ENCODE assay signal across 30 cellular contexts in the genomic region with DNA sequence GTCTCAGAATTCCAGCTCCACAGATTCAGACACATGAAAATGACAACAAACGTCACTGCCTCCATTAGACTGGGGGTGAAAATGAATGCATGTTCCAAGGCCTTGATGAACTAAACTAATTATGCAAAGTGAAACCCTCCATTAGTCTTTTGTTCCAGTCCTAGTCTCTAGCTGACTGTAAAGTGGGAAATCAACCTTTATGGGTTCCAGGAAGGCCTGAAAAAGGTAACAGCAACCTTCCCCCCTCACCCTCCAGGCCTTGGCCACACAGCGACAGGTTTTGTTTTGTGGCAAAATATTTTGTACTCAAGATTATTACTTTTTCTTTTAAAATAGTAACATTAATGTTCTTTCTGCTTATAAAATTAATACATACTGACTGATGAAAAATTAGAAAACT.
A peak's percentile ranks its signal among the peaks of the same experiment; 100 is the strongest.
DNase-seq lines count a peak whose midpoint lies in the region; ATAC-seq and TF ChIP-seq lines count a peak whose summit lies in the region.
"Had no signal": no experiment of that assay in that cellular context is flagged by ENCODE, and none has a peak within 500 bp of the region (broad histone marks: within the 10 kb centered on the region; RNA-seq: fewer than 3 reads in every experiment).

No MANE protein-coding gene starts in this region.

- H3K27me3 Mint-ChIP-seq in activated CD4-positive, alpha-beta T cell treated with anti-CD3 and anti-CD28 coated beads for 36 hours = no peaks in the 10 kb centered on the region
- no peaks in the 10 kb centered on the region for H3K27me3 Mint-ChIP-seq in CD4-positive, alpha-beta T cell
- no peaks in the 10 kb centered on the region for H3K27me3 Mint-ChIP-seq in activated CD8-positive, alpha-beta T cell treated with anti-CD3 and anti-CD28 coated beads for 36 hours
- no peaks in the 10 kb centered on the region for H3K27me3 Mint-ChIP-seq in activated naive CD8-positive, alpha-beta T cell treated with anti-CD3 and anti-CD28 coated beads, Interleukin-2, amount 10 ng/mL, durations not matched to agents 7 days and 5 days
- H3K27me3 Mint-ChIP-seq: activated B cell treated with CpG ODN at 0.5 μM for 24 hours; stimulated activated memory B cell treated with anti-CD40 and anti-IgM and Interleukin-4, amounts not matched to agents 10 μg/mL and 1 μg/mL and 100 μg/mL, for 72 hours had no signal

- no peak overlapping the region for H3K4me2 ChIP-seq in SK-N-SH

- H3K36me3 ChIP-seq in SK-N-SH (replicated peaks in 1 of 2; ENCODE audit: control insufficient read depth in 1 of 2, insufficient read depth in 2 of 2, low read length in 1 of 2) = no peaks in the 10 kb centered on the region
- H3K36me3 ChIP-seq: adrenal gland, brain microvascular endothelial cell, gastroesophageal sphincter, pancreas, transverse colon had no signal

- TF ChIP-seq CTCF in CD4-positive, alpha-beta T cell (IDR thresholded peaks at IDR 0.05) = no peak
- TF ChIP-seq CTCF in activated CD8-positive, alpha-beta T cell treated with anti-CD3 and anti-CD28 coated beads for 36 hours (IDR thresholded peaks at IDR 0.05) = no peak
- no peak for TF ChIP-seq CTCF in SK-N-SH (IDR thresholded peaks at IDR 0.05)

- ATAC-seq in activated CD4-positive, alpha-beta T cell treated with anti-CD3 and anti-CD28 coated beads for 36 hours = peak; percentile 59
- ATAC-seq in CD4-positive, alpha-beta T cell (ENCODE audit: poor library complexity) = no peak
- ATAC-seq in activated CD8-positive, alpha-beta T cell treated with anti-CD3 and anti-CD28 coated beads for 36 hours = peak; percentile 64
- ATAC-seq in activated naive CD8-positive, alpha-beta T cell treated with anti-CD3 and anti-CD28 coated beads, Interleukin-2, amount 10 ng/mL, durations not matched to agents 7 days and 5 days (ENCODE audit: low read depth) = no peak
- ATAC-seq: gastroesophageal sphincter; GM12878; K562; left ventricle myocardium superior; pancreas; right cardiac atrium; stimulated activated memory B cell treated with anti-CD40 and anti-IgM and Interleukin-4, amounts not matched to agents 10 μg/mL and 1 μg/mL and 100 μg/mL, for 72 hours had no signal

- no peaks in the 10 kb centered on the region for H3K27me3 ChIP-seq in CD4-positive, alpha-beta T cell (ENCODE audit: control insufficient read depth, insufficient read depth, low read length)
- no peaks in the 10 kb centered on the region for H3K27me3 ChIP-seq in SK-N-SH (ENCODE audit: insufficient read depth)
- H3K27me3 ChIP-seq: adrenal gland, brain microvascular endothelial cell, gastroesophageal sphincter, pancreas, transverse colon had no signal

- no peak for TF ChIP-seq EP300 in SK-N-SH (IDR thresholded peaks at IDR 0.05; ENCODE audit: borderline replicate concordance in 1 of 2, low read depth in 1 of 2, low read length in 1 of 2)

- CTCF ChIA-PET in activated CD4-positive, alpha-beta T cell treated with anti-CD3 and anti-CD28 coated beads for 36 hours (lab: Charles Lee) = interaction anchor here (0.7 to 5.5 kb wide), 17 partner anchors 8 to 262 kb away, joined by 3 to 114 read pairs (median 5); a partner anchor contains a TSS
- CTCF ChIA-PET in CD4-positive, alpha-beta T cell (lab: Charles Lee) = interaction anchor here (1.2 to 8.4 kb wide), 5 partner anchors 29 to 77 kb away, joined by 3 to 74 read pairs (median 16); no protein-coding TSS in a partner anchor
- CTCF ChIA-PET in activated CD8-positive, alpha-beta T cell treated with anti-CD3 and anti-CD28 coated beads for 36 hours (lab: Charles Lee) = interaction anchor here (1.1 to 8.4 kb wide), 11 partner anchors 9 to 245 kb away, joined by 3 to 167 read pairs (median 10); a partner anchor contains a TSS
- CTCF ChIA-PET in SK-N-SH (lab: Yijun Ruan, JAX) = interaction anchor here (1.1 kb wide), 1 partner anchor 8 kb away, joined by 3 read pairs; no protein-coding TSS in a partner anchor

- no peaks in the 10 kb centered on the region for H3K79me2 ChIP-seq in SK-N-SH (ENCODE audit: insufficient read depth)

- H2AFZ ChIP-seq in SK-N-SH (ENCODE audit: low read depth) = no peak overlapping the region
- H2AFZ ChIP-seq: GM23248 had no signal

- H3K4me1 Mint-ChIP-seq in activated CD4-positive, alpha-beta T cell treated with anti-CD3 and anti-CD28 coated beads for 36 hours = peaks cover 81% of the 10 kb centered on the region
- H3K4me1 Mint-ChIP-seq in CD4-positive, alpha-beta T cell (ENCODE audit: low read depth) = peaks cover 62% of the 10 kb centered on the region
- peaks cover 76% of the 10 kb centered on the region for H3K4me1 Mint-ChIP-seq in activated CD8-positive, alpha-beta T cell treated with anti-CD3 and anti-CD28 coated beads for 36 hours (ENCODE audit: low read depth)
- peaks cover 57% of the 10 kb centered on the region for H3K4me1 Mint-ChIP-seq in activated naive CD8-positive, alpha-beta T cell treated with anti-CD3 and anti-CD28 coated beads, Interleukin-2, amount 10 ng/mL, durations not matched to agents 7 days and 5 days
- H3K4me1 Mint-ChIP-seq: mesothelial cell of epicardium had no signal

- peaks cover 14% of the 10 kb centered on the region for H3K9me3 ChIP-seq in CD4-positive, alpha-beta T cell (ENCODE audit: control insufficient read depth, low read length)
- H3K9me3 ChIP-seq in SK-N-SH = peaks cover 4% of the 10 kb centered on the region; the same call in 1 of the 2 replicates
- H3K9me3 ChIP-seq: gastroesophageal sphincter, pancreas had no signal

- H3F3A ChIP-seq in SK-N-SH (replicated peaks; ENCODE audit: insufficient read depth) = no peaks in the 10 kb centered on the region

- peak overlapping the region; percentile 95 for H3K27ac Mint-ChIP-seq in activated CD4-positive, alpha-beta T cell treated with anti-CD3 and anti-CD28 coated beads for 36 hours
- H3K27ac Mint-ChIP-seq in CD4-positive, alpha-beta T cell = peak overlapping the region; percentile 76
- H3K27ac Mint-ChIP-seq in activated CD8-positive, alpha-beta T cell treated with anti-CD3 and anti-CD28 coated beads for 36 hours = peak overlapping the region; percentile 96
- H3K27ac Mint-ChIP-seq in activated naive CD8-positive, alpha-beta T cell treated with anti-CD3 and anti-CD28 coated beads, Interleukin-2, amount 10 ng/mL, durations not matched to agents 7 days and 5 days = peak overlapping the region; percentile 74
- H3K27ac Mint-ChIP-seq: activated B cell treated with CpG ODN at 0.5 μM for 24 hours; mesothelial cell of epicardium; nephron progenitor cell; stimulated activated memory B cell treated with anti-CD40 and anti-IgM and Interleukin-4, amounts not matched to agents 10 μg/mL and 1 μg/mL and 100 μg/mL, for 72 hours had no signal

- DNase-seq in activated CD4-positive, alpha-beta T cell treated with anti-CD3 and anti-CD28 coated beads for 36 hours = peak; percentile 65
- no peak for DNase-seq in activated CD4-positive, alpha-beta T cell treated with anti-CD3 and anti-CD28 coated beads, Interleukin-2, amount 50 U/mL, for 48 hours
- DNase-seq in CD4-positive, alpha-beta T cell = no peak
- DNase-seq in activated CD8-positive, alpha-beta T cell treated with anti-CD3 and anti-CD28 coated beads for 36 hours = peak; percentile 58
- no peak for DNase-seq in activated naive CD8-positive, alpha-beta T cell treated with anti-CD3 and anti-CD28 coated beads, Interleukin-2, amount 10 ng/mL, durations not matched to agents 7 days and 5 days
- DNase-seq in NCI-H2196 (lab: John Stamatoyannopoulos, UW; ENCODE audit: unreplicated experiment) (no peak), SK-N-SH (no peak), GM19238 (ENCODE audit: insufficient read length, low spot score) (no peak)
- DNase-seq: activated B cell treated with CpG ODN at 0.5 μM for 24 hours, adrenal gland, brain microvascular endothelial cell, COR-L47, DMS79 treated with DMSO at 0.1 percent for 48 hours, GM23248, hypothalamus, left ventricle myocardium superior, MM.1S, NCI-H146, NCI-H526, nephron progenitor cell, pancreas, right cardiac atrium, RPMI8226, T-helper 9 cell, transverse colon had no signal

- H4K20me1 ChIP-seq in SK-N-SH (ENCODE audit: insufficient read depth) = no peaks in the 10 kb centered on the region

- no peak for TF ChIP-seq RAD21 in SK-N-SH (IDR thresholded peaks at IDR 0.05; ENCODE audit: low read length)

- peaks cover 0 to 4% of the 10 kb centered on the region in 2 experiments; a peak in 1 of 4 replicates for H3K4me1 ChIP-seq in SK-N-SH (ENCODE audit: control insufficient read depth in 1 of 2, insufficient read depth in 2 of 2, low read depth in 1 of 2, low read length in 1 of 2)
- H3K4me1 ChIP-seq: adrenal gland, gastroesophageal sphincter, transverse colon had no signal

- POLR2A ChIA-PET in activated CD4-positive, alpha-beta T cell treated with anti-CD3 and anti-CD28 coated beads for 36 hours (lab: Charles Lee) = interaction anchor here (1.0 to 5.3 kb wide), 10 partner anchors 9 to 120 kb away, joined by 3 to 54 read pairs (median 8); a partner anchor contains a TSS
- POLR2A ChIA-PET in CD4-positive, alpha-beta T cell (lab: Charles Lee) = interaction anchor here (1.3 to 6.6 kb wide), 9 partner anchors 9 to 245 kb away, joined by 4 to 103 read pairs (median 15); a partner anchor contains a TSS
- POLR2A ChIA-PET in activated CD8-positive, alpha-beta T cell treated with anti-CD3 and anti-CD28 coated beads for 36 hours (lab: Charles Lee) = interaction anchor here (0.6 to 7.6 kb wide), 14 partner anchors 8 to 841 kb away, joined by 3 to 217 read pairs (median 6); a partner anchor contains a TSS
- POLR2A ChIA-PET in activated naive CD8-positive, alpha-beta T cell treated with anti-CD3 and anti-CD28 coated beads, Interleukin-2, amount 10 ng/mL, durations not matched to agents 7 days and 5 days (lab: Charles Lee) = interaction anchor here (0.6 to 5.4 kb wide), 7 partner anchors 10 to 245 kb away, joined by 3 to 50 read pairs (median 21); a partner anchor contains a TSS
- POLR2A ChIA-PET in SK-N-SH (lab: Yijun Ruan, JAX) = no interaction called here

- peaks cover 23% of the 10 kb centered on the region for H3K9me3 Mint-ChIP-seq in activated CD4-positive, alpha-beta T cell treated with anti-CD3 and anti-CD28 coated beads for 36 hours (ENCODE audit: low read depth)
- H3K9me3 Mint-ChIP-seq in CD4-positive, alpha-beta T cell = peaks cover 4% of the 10 kb centered on the region
- peaks cover 28% of the 10 kb centered on the region for H3K9me3 Mint-ChIP-seq in activated CD8-positive, alpha-beta T cell treated with anti-CD3 and anti-CD28 coated beads for 36 hours
- peaks cover 12% of the 10 kb centered on the region for H3K9me3 Mint-ChIP-seq in activated naive CD8-positive, alpha-beta T cell treated with anti-CD3 and anti-CD28 coated beads, Interleukin-2, amount 10 ng/mL, durations not matched to agents 7 days and 5 days

- no peak overlapping the region for H3K4me3 ChIP-seq in SK-N-SH (ENCODE audit: low read depth in 2 of 2, low read length in 1 of 2)
- H3K4me3 ChIP-seq: adrenal gland, gastroesophageal sphincter, GM12878, GM23248, K562, pancreas, transverse colon had no signal

- no peak overlapping the region for H3K27ac ChIP-seq in CD4-positive, alpha-beta T cell (ENCODE audit: low read depth, low read length)
- no peak overlapping the region for H3K27ac ChIP-seq in SK-N-SH (ENCODE audit: low read depth in 2 of 2, low read length in 1 of 2)
- H3K27ac ChIP-seq: adrenal gland, brain microvascular endothelial cell, gastroesophageal sphincter, GM23248, pancreas, transverse colon had no signal

- intact Hi-C loops in activated CD4-positive, alpha-beta T cell treated with anti-CD3 and anti-CD28 coated beads for 36 hours (cut with DNase I, micrococcal nuclease) = loop anchor here (1.0 to 5.0 kb wide), 7 partner anchors 37 to 438 kb away; a partner anchor contains a TSS
- intact Hi-C loops in CD4-positive, alpha-beta T cell (cut with DNase I, micrococcal nuclease) = loop anchor here in 1 of 2 experiments (5.0 kb wide), 1 partner anchor 63 kb away; a partner anchor contains a TSS
- intact Hi-C loops in activated CD8-positive, alpha-beta T cell treated with anti-CD3 and anti-CD28 coated beads for 36 hours (cut with micrococcal nuclease) = loop anchor here (1.0 to 5.0 kb wide), 3 partner anchors 46 to 243 kb away; a partner anchor contains a TSS

- no peak overlapping the region for H3K9ac ChIP-seq in SK-N-SH
- H3K9ac ChIP-seq: GM23248 had no signal

- H3K9me2 ChIP-seq in SK-N-SH = no peaks in the 10 kb centered on the region

- 72% methylated on average over 2 of the region's 2 CpGs for WGBS in SK-N-SH (ENCODE audit: low lambda C conversion rate)

- peak overlapping the region; percentile 48 for H3K4me3 Mint-ChIP-seq in activated CD4-positive, alpha-beta T cell treated with anti-CD3 and anti-CD28 coated beads for 36 hours
- H3K4me3 Mint-ChIP-seq in CD4-positive, alpha-beta T cell = no peak overlapping the region
- H3K4me3 Mint-ChIP-seq in activated CD8-positive, alpha-beta T cell treated with anti-CD3 and anti-CD28 coated beads for 36 hours = peak overlapping the region; percentile 75
- peak overlapping the region; percentile 51 for H3K4me3 Mint-ChIP-seq in activated naive CD8-positive, alpha-beta T cell treated with anti-CD3 and anti-CD28 coated beads, Interleukin-2, amount 10 ng/mL, durations not matched to agents 7 days and 5 days
- H3K4me3 Mint-ChIP-seq: activated B cell treated with CpG ODN at 0.5 μM for 24 hours; mesothelial cell of epicardium; nephron progenitor cell; stimulated activated memory B cell treated with anti-CD40 and anti-IgM and Interleukin-4, amounts not matched to agents 10 μg/mL and 1 μg/mL and 100 μg/mL, for 72 hours had no signal

- H3K36me3 Mint-ChIP-seq in activated CD4-positive, alpha-beta T cell treated with anti-CD3 and anti-CD28 coated beads for 36 hours (ENCODE audit: low read depth) = peaks cover 37% of the 10 kb centered on the region
- peaks cover 37% of the 10 kb centered on the region for H3K36me3 Mint-ChIP-seq in CD4-positive, alpha-beta T cell (ENCODE audit: low read depth)
- peaks cover 40% of the 10 kb centered on the region for H3K36me3 Mint-ChIP-seq in activated CD8-positive, alpha-beta T cell treated with anti-CD3 and anti-CD28 coated beads for 36 hours (ENCODE audit: low read depth)
- H3K36me3 Mint-ChIP-seq in activated naive CD8-positive, alpha-beta T cell treated with anti-CD3 and anti-CD28 coated beads, Interleukin-2, amount 10 ng/mL, durations not matched to agents 7 days and 5 days = peaks cover 35% of the 10 kb centered on the region
- H3K36me3 Mint-ChIP-seq: mesothelial cell of epicardium had no signal

Comparison
In these comparisons a context has a peak if more than half of its experiments do, and no peak if none do; other contexts are left out.
1. DNase-seq: peak in activated CD4-positive, alpha-beta T cell treated with anti-CD3 and anti-CD28 coated beads for 36 hours (single experiment) and activated CD8-positive, alpha-beta T cell treated with anti-CD3 and anti-CD28 coated beads for 36 hours (single experiment); none in activated CD4-positive, alpha-beta T cell treated with anti-CD3 and anti-CD28 coated beads, Interleukin-2, amount 50 U/mL, for 48 hours (0 of 2), CD4-positive, alpha-beta T cell (0 of 10), activated naive CD8-positive, alpha-beta T cell treated with anti-CD3 and anti-CD28 coated beads, Interleukin-2, amount 10 ng/mL, durations not matched to agents 7 days and 5 days (single experiment), NCI-H2196 (single experiment), SK-N-SH (single experiment) and GM19238 (single experiment).
2. ATAC-seq: peak in activated CD4-positive, alpha-beta T cell treated with anti-CD3 and anti-CD28 coated beads for 36 hours (single experiment) and activated CD8-positive, alpha-beta T cell treated with anti-CD3 and anti-CD28 coated beads for 36 hours (single experiment); none in CD4-positive, alpha-beta T cell (single experiment) and activated naive CD8-positive, alpha-beta T cell treated with anti-CD3 and anti-CD28 coated beads, Interleukin-2, amount 10 ng/mL, durations not matched to agents 7 days and 5 days (single experiment).
3. Peak in every context shown above with its lines, with median percentiles within 50 percentile points of each other: H3K27ac Mint-ChIP-seq.